Comparison of ENCODE assay signal across 3 cellular contexts in the genomic region with DNA sequence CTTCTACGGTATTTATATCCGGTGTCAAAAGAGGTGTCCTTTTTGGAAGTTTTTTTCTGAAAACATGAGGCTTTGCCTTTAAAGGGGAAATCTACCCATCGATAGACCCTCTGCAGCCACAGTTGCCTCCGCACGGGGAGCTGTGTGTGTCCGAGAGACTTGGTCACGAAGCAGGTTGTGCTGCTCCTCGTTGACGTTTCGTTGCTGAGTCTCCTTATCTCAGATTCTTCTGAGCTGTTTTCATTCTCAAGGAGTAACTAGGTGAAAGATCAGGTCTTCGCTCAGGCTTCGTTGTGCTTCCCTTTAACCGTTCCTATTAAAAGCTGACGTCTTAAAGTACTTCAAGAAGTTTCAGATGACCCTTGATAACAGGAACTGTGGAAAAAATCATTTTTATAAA.
"Had no signal": no experiment of that assay in that cellular context is flagged by ENCODE, and none has a peak within 500 bp of the region (broad histone marks: within the 10 kb centered on the region; RNA-seq: fewer than 3 reads in every experiment).

No MANE protein-coding gene starts in this region.

- DNase-seq: GDM1, GF-D8 had no signal

- ATAC-seq: GM12878 had no signal

- H3K4me3 ChIP-seq: GM12878 had no signal
